ENCODE assay signal across 8 cellular contexts in the genomic region with DNA sequence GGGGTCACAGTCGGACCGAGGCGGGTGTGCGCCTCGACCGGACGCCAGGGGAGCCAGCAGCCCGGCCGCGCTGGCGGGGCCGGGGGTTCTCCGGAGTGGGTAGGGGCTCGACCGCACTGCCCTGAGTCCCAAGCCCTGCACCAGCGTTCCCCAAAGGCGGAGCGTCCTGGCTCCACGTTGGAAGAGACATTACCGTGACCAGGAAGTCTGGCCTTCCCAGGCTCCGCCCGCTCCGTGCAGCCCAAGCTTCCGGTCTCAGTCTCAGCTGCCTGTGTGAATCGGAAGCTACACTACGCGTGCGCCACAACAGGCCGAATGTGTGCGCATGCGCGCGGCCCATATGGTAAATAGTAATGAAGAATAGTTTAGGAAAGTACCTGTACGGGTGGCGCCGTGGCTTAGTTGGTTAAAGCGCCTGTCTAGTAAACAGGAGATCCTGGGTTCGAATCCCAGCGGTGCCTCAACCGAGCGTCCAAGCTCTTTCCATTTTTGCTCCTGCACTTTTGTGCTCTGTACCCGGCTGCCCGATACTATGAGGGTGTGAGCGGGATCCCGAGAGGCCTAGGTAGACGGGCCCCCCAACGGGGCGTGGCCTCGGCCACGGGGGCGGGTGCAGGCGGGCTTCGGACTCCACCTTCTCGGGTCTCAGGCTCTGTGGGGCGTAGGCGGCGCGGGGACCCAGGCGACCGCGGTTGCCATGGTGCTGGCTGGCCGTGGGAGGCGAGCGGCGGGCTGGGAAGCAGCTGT. TPM values are rescaled to one million over a fixed set of nuclear protein-coding genes. Genes with fewer than 3 reads are reported as not detected.
DNase-seq lines count a peak whose midpoint lies in the region; ATAC-seq, FAIRE-seq and TF ChIP-seq lines count a peak whose summit lies in the region.

No MANE protein-coding gene starts in this region.

- intact Hi-C loops in left ventricle myocardium superior (cut with micrococcal nuclease): no loop called here
- intact Hi-C loops in prostate gland (cut with DNase I): no loop called here

- no peaks in the 10 kb centered on the region for H3K9me3 Mint-ChIP-seq in T-cell

- no peaks in the 10 kb centered on the region for H3K36me3 Mint-ChIP-seq in T-cell

- TF ChIP-seq CTCF in prostate gland (IDR thresholded peaks at IDR 0.05): peak in 2 of 4 experiments; percentile 37 to 44

- DNase-seq in GM12891 (ENCODE audit: insufficient read length, low spot score) (peak; percentile 96), NCI-H1436 treated with DMSO at 0.1 percent for 48 hours (lab: John Stamatoyannopoulos, UW) (peak; percentile 87), T-cell (peak; percentile 84 to 100 (median 92)), amygdala (lab: John Stamatoyannopoulos, UW) (peak; percentile 80 to 100 (median 94)), left ventricle myocardium superior (peak; percentile 97), prostate gland (ENCODE audit: low spot score) (peak; percentile 96), urothelium cell line (ENCODE audit: low spot score) (peak; percentile 97)

- peaks cover 41 to 50% (median 48%) of the 10 kb centered on the region in 3 donors for H3K4me1 Mint-ChIP-seq in T-cell

- TF ChIP-seq POLR2A in GM12891 (IDR thresholded peaks at IDR 0.05; ENCODE audit: low read depth, low read length) (peak; percentile 97), prostate gland (IDR thresholded peaks at IDR 0.05) (peak; percentile 78)

- peaks cover 0 to 2% of the 10 kb centered on the region in 2 donors for H3K27me3 Mint-ChIP-seq in T-cell

- H3K27ac ChIP-seq in prostate gland: peak overlapping the region; percentile 85 to 88

- CTCF ChIA-PET in T-cell (lab: Charles Lee): interaction anchor here (0.6 to 2.6 kb wide), 9 partner anchors 7 to 499 kb away, joined by 3 to 22 read pairs (median 5); a partner anchor contains a TSS

- H3K36me3 ChIP-seq in prostate gland: no peaks in the 10 kb centered on the region

- peak overlapping the region; percentile 96 to 98 for H3K27ac Mint-ChIP-seq in T-cell

- H3K4me3 ChIP-seq in prostate gland: peak overlapping the region; percentile 57 to 71

- H3K4me3 Mint-ChIP-seq in T-cell: peak overlapping the region; percentile 90 to 97 (median 97)

- POLR2A ChIA-PET in T-cell (lab: Charles Lee): interaction anchor here (0.5 to 2.5 kb wide), 7 partner anchors 11 to 848 kb away, joined by 3 to 10 read pairs (median 3); no protein-coding TSS in a partner anchor

- ATAC-seq in HG02840 (IDR thresholded peaks at IDR 0.05; ENCODE audit: low FRiP score, unreplicated experiment): peak; percentile 85
- peak; percentile 75 to 78 (median 78) for ATAC-seq in T-cell (replicated peaks in 1 of 4)
- peak; percentile 94 for ATAC-seq in left ventricle myocardium superior

- no peaks in the 10 kb centered on the region for H3K27me3 ChIP-seq in prostate gland (replicated peaks; ENCODE audit: insufficient read depth)

- H3K4me1 ChIP-seq in prostate gland (replicated peaks): no peaks in the 10 kb centered on the region

- peak; percentile 98 for FAIRE-seq in GM12891 (lab: Jason Lieb, UNC)
- peak; percentile 81 for FAIRE-seq in urothelium cell line (lab: Jason Lieb, UNC)

- no peaks in the 10 kb centered on the region for H3K9me3 ChIP-seq in prostate gland

- under 1% methylated on average over 61 of the region's 65 CpGs for WGBS in prostate gland

TF ChIP-seq in GM12891, 5 proteins besides CTCF, POLR2A, EP300 and RAD21:
- TF ChIP-seq POU2F2 (IDR thresholded peaks at IDR 0.05; ENCODE audit: low read depth, low read length): peak; percentile 36; the same call in 1 of the 2 replicates
- peak; percentile 79 for TF ChIP-seq TAF1 (IDR thresholded peaks at IDR 0.05; ENCODE audit: low read depth, low read length)
- TF ChIP-seq POLR2AphosphoS5 (IDR thresholded peaks at IDR 0.05; ENCODE audit: low read depth, low read length): peak; percentile 95
- no peak for TF ChIP-seq SPI1 (IDR thresholded peaks at IDR 0.05; ENCODE audit: low read depth, low read length)
- peak; percentile 11 for TF ChIP-seq PAX5 (IDR thresholded peaks at IDR 0.05; ENCODE audit: insufficient read depth, low read length, severe bottlenecking)

RNA-seq across cellular contexts. Expression of a gene that starts 17.3 kb away (rescaled TPM):
- 0.06 TPM for polyA plus RNA-seq in GM12891 (2012; ENCODE audit: low read depth, missing spikeins)
- under 1 TPM in 3 of 5 donors, not detected in 2; 0.13 to 0.55 (median 0.19) TPM for total RNA-seq in T-cell
- total RNA-seq in left ventricle myocardium superior: 19.5 TPM
- 10 to 100 TPM; 63.7 to 64.4 TPM for total RNA-seq in prostate gland

RNA-seq across cellular contexts. Expression of a gene that starts 44.9 kb away (rescaled TPM):
- polyA plus RNA-seq in GM12891 (2012; ENCODE audit: low read depth, missing spikeins): 0.21 TPM
- total RNA-seq in T-cell (under 1 TPM in 2 of 5 donors, not detected in 3; 0.20 to 0.56 TPM), left ventricle myocardium superior (not detected), prostate gland (1 to 10 TPM in 1 of 2 donors, not detected in 1; 3.9 TPM)

RNA-seq across cellular contexts. Expression of a gene that starts 48.8 kb away (rescaled TPM):
- not detected for polyA plus RNA-seq in GM12891 (2012; ENCODE audit: low read depth, missing spikeins)
- total RNA-seq in T-cell (not detected), left ventricle myocardium superior (not detected), prostate gland (1 to 10 TPM in 1 of 2 donors, not detected in 1; 3.5 TPM)

Comparison
In these comparisons a context has a peak if more than half of its experiments do, and no peak if none do; other contexts are left out.
1. Peak in every context shown above with its lines: DNase-seq, ATAC-seq, H3K4me3 ChIP-seq and H3K27ac ChIP-seq.
2. RNA of a gene that starts 17.3 kb away (total RNA-seq): 63.7 to 64.4 TPM in prostate gland and 19.5 TPM in left ventricle myocardium superior (single experiment); 0.13 to 0.55 TPM in T-cell; every median in the first group is over 10 times any median in the second.